Comparison of ENCODE assay signal across 9 cellular contexts in genomic region chr5:132489051-132489770, GRCh38. TPM values are rescaled to one million over a fixed set of nuclear protein-coding genes. Genes with fewer than 3 reads are reported as not detected.
DNase-seq lines count a peak whose midpoint lies in the region; FAIRE-seq and TF ChIP-seq lines count a peak whose summit lies in the region.
"Had no signal": no experiment of that assay in that cellular context is flagged by ENCODE, and none has a peak within 500 bp of the region (broad histone marks: within the 10 kb centered on the region; RNA-seq: fewer than 3 reads in every experiment).

No MANE protein-coding gene starts in this region.

- no peak for FAIRE-seq in H1 (lab: Jason Lieb, UNC)

- H3K4me2 ChIP-seq in H1 (ENCODE audit: insufficient read depth in 1 of 2, low read depth in 2 of 2, low read length in 2 of 2) (peak overlapping the region; percentile 87 to 91), trophoblast cell (ENCODE audit: low read length) (peak overlapping the region; percentile 70)

- no peak overlapping the region for H2BK15ac ChIP-seq in H1 (ENCODE audit: low read length)

- TF ChIP-seq EP300 in H1 (IDR thresholded peaks at IDR 0.05; ENCODE audit: borderline replicate concordance in 1 of 2, low read depth in 2 of 2, low read length in 2 of 2) = no peak

- H2BK20ac ChIP-seq in H1 (ENCODE audit: low read length) = no peak overlapping the region

- CTCF ChIA-PET in H1 (lab: Charles Lee; ENCODE audit: partially characterized antibody) = interaction anchor here (1.0 to 19.9 kb wide), 13 partner anchors 11 to 101 kb away, joined by 3 to 353 read pairs (median 4); no protein-coding TSS in a partner anchor

- H3K9me3 ChIP-seq in SJCRH30 (replicated peaks) (no peaks in the 10 kb centered on the region), H1 (ENCODE audit: insufficient read depth in 2 of 2, low read depth in 1 of 2, low read length in 1 of 2) (no peaks in the 10 kb centered on the region), trophoblast cell (ENCODE audit: insufficient read depth, low read depth, low read length) (peaks cover 1% of the 10 kb centered on the region)

- H3K27ac ChIP-seq in SJCRH30 (no peak overlapping the region), H1 (ENCODE audit: low read depth, low read length) (no peak overlapping the region), trophoblast cell (ENCODE audit: low read depth, low read length) (no peak overlapping the region)

- TF ChIP-seq RAD21 in H1 (IDR thresholded peaks at IDR 0.05 in 1 of 2, conservative IDR thresholded peaks at IDR 0.05 in 1 of 2; ENCODE audit: low read depth in 2 of 2, low read length in 2 of 2) = no peak

- H3K9ac ChIP-seq in H1 (replicated peaks in 1 of 4; ENCODE audit: extremely low read depth in 1 of 4, low read depth in 3 of 4, low read length in 3 of 4) (no peak overlapping the region), trophoblast cell (ENCODE audit: low read length) (no peak overlapping the region)

- no peaks in the 10 kb centered on the region; the same call in 1 of the 2 replicates for H3K79me1 ChIP-seq in H1 (ENCODE audit: low read depth, low read length)
- peaks cover 12% of the 10 kb centered on the region for H3K79me1 ChIP-seq in trophoblast cell (ENCODE audit: low read length)

- H3K27me3 ChIP-seq in SJCRH30 = no peaks in the 10 kb centered on the region
- H3K27me3 ChIP-seq in H1 (replicated peaks in 1 of 4; ENCODE audit: control insufficient read depth in 3 of 4, extremely low read depth in 1 of 4, insufficient read depth in 3 of 4, low read length in 3 of 4) = peaks cover 0 to 7% (median 4%) of the 10 kb centered on the region in 4 experiments; a peak in 3 of 7 replicates
- no peaks in the 10 kb centered on the region for H3K27me3 ChIP-seq in trophoblast cell (ENCODE audit: insufficient read depth, low read length)

- peak overlapping the region; percentile 98 for H3K4me3 ChIP-seq in GM12875 (ENCODE audit: low read depth, low read length)
- H3K4me3 ChIP-seq in SJCRH30 = peak overlapping the region; percentile 91
- peak overlapping the region; percentile 60 to 71 (median 67); a peak in 6 of 8 replicates for H3K4me3 ChIP-seq in H1 (ENCODE audit: extremely low read depth in 1 of 4, insufficient read depth in 2 of 4, low read depth in 3 of 4, low read length in 4 of 4)
- H3K4me3 ChIP-seq in trophoblast cell (ENCODE audit: low read depth, low read length) = no peak overlapping the region

- TF ChIP-seq CTCF in GM12875 (IDR thresholded peaks at IDR 0.05; ENCODE audit: borderline replicate concordance, insufficient read depth, low read depth, low read length) (no peak), H1 (IDR thresholded peaks at IDR 0.05; ENCODE audit: control extremely low read depth in 1 of 3, insufficient read depth in 1 of 3, low read depth in 1 of 3, low read length in 3 of 3) (no peak), GM20000 (IDR thresholded peaks at IDR 0.05; ENCODE audit: extremely low read depth, missing control alignments) (no peak)

- H3K14ac ChIP-seq in H1 (ENCODE audit: insufficient read length) (no peak overlapping the region), trophoblast cell (ENCODE audit: low read length) (no peak overlapping the region)

- no peak for TF ChIP-seq POLR2A in H1 (IDR thresholded peaks at IDR 0.05; ENCODE audit: control extremely low read depth in 1 of 2, low read depth in 2 of 2, low read length in 2 of 2)

- no peak for DNase-seq in SJCRH30
- DNase-seq in H1 (ENCODE audit: low read depth in 1 of 2, low spot score in 2 of 2) = no peak
- DNase-seq in trophoblast cell = peak in 1 of 2 donors; percentile 14
- DNase-seq in dermis blood vessel endothelial cell = no peak
- DNase-seq in NCI-H2171 (lab: John Stamatoyannopoulos, UW) = no peak
- no peak for DNase-seq in HT-29 (ENCODE audit: low spot score)
- no peak for DNase-seq in GM20000 (ENCODE audit: low spot score)

- no peak overlapping the region for H4K12ac ChIP-seq in trophoblast cell (ENCODE audit: low read depth, low read length)

- H4K20me1 ChIP-seq in H1 (replicated peaks in 1 of 2; ENCODE audit: control insufficient read depth in 1 of 2, insufficient read depth in 2 of 2, low read length in 2 of 2) = peaks cover 0 to 13% of the 10 kb centered on the region in 2 experiments

- H3K4me1 ChIP-seq in SJCRH30 = peaks cover 15% of the 10 kb centered on the region
- H3K4me1 ChIP-seq in H1 (replicated peaks in 1 of 4; ENCODE audit: control insufficient read depth in 3 of 4, insufficient read depth in 4 of 4, low read length in 3 of 4) = peaks cover 5 to 13% (median 10%) of the 10 kb centered on the region in 4 experiments
- peaks cover 11 to 18% of the 10 kb centered on the region in 2 experiments for H3K4me1 ChIP-seq in trophoblast cell (ENCODE audit: control insufficient read depth in 1 of 2, insufficient read depth in 2 of 2, low read length in 2 of 2)

- H3K23ac ChIP-seq in H1 (ENCODE audit: insufficient read length) = no peak overlapping the region
- H3K23ac ChIP-seq in trophoblast cell (ENCODE audit: low read length) = no peak overlapping the region

- H3K36me3 ChIP-seq in SJCRH30 (peaks cover 38% of the 10 kb centered on the region), H1 (ENCODE audit: control insufficient read depth in 2 of 4, insufficient read depth in 4 of 4, low read length in 3 of 4) (peaks cover 0 to 16% (median 8%) of the 10 kb centered on the region in 4 experiments; a peak in 6 of 8 replicates), trophoblast cell (ENCODE audit: control insufficient read depth in 1 of 2, insufficient read depth in 2 of 2, low read length in 2 of 2) (peaks cover 14 to 17% of the 10 kb centered on the region in 2 experiments)

- H3K18ac ChIP-seq in H1 (ENCODE audit: extremely low read depth, low read length) (no peak overlapping the region), trophoblast cell (ENCODE audit: low read length) (no peak overlapping the region)

- H3K79me2 ChIP-seq in H1 (ENCODE audit: control insufficient read depth in 1 of 2, insufficient read depth in 2 of 2, low read length in 2 of 2) (no peaks in the 10 kb centered on the region), trophoblast cell (ENCODE audit: control insufficient read depth, insufficient read depth, low read length, poor library complexity) (peaks cover 1% of the 10 kb centered on the region)

- H2BK120ac ChIP-seq in H1 (replicated peaks; ENCODE audit: low read depth, low read length) (no peak overlapping the region), trophoblast cell (ENCODE audit: insufficient read depth, low read length, poor library complexity) (no peak overlapping the region)

- no peak overlapping the region for H4K8ac ChIP-seq in H1 (ENCODE audit: extremely low read depth, insufficient read depth, low read length)
- no peak overlapping the region for H4K8ac ChIP-seq in trophoblast cell (ENCODE audit: low read depth, low read length)

- H3K56ac ChIP-seq in H1 (replicated peaks; ENCODE audit: insufficient read length, low read depth, low read length) = no peak overlapping the region

- POLR2A ChIA-PET in H1 (lab: Charles Lee; ENCODE audit: partially characterized antibody) = interaction anchor here (0.7 to 5.4 kb wide), 16 partner anchors 9 to 195 kb away, joined by 3 to 49 read pairs (median 7); partner anchors contain the start of gene SLC22A4

- no peak overlapping the region for H4K91ac ChIP-seq in H1 (replicated peaks; ENCODE audit: insufficient read length, low read length)
- no peak overlapping the region for H4K91ac ChIP-seq in trophoblast cell (ENCODE audit: low read depth, low read length)

- 81% methylated on average over 9 of the region's 10 CpGs; no CpG with 5 or more reads in 1 of the 2 experiments for WGBS in H1 (ENCODE audit: extremely low coverage in 1 of 2, insufficient coverage in 1 of 2, insufficient read length in 1 of 2, insufficient replicate concordance in 2 of 2, low coverage in 1 of 2, low lambda C conversion rate in 2 of 2, missing lambda C conversion rate in 1 of 2), 2 experiments
- no CpG with 5 or more reads among the region's 10 CpGs for whole genome bisulfite sequencing in trophoblast cell (ENCODE audit: extremely low coverage, insufficient coverage, insufficient read length)

- H3K4ac ChIP-seq in H1 (replicated peaks; ENCODE audit: insufficient read length, low read depth, low read length) (no peak overlapping the region), trophoblast cell (ENCODE audit: low read depth, low read length) (no peak overlapping the region)

- no peak overlapping the region for H4K5ac ChIP-seq in H1 (ENCODE audit: insufficient read length, low read depth, low read length)

- H2AK5ac ChIP-seq in H1 (ENCODE audit: low read depth, low read length) = no peak overlapping the region
- no peak overlapping the region for H2AK5ac ChIP-seq in trophoblast cell (ENCODE audit: low read length)

- H3K23me2 ChIP-seq in H1 (ENCODE audit: low read depth, low read length) = peaks cover 16% of the 10 kb centered on the region; the same call in 1 of the 2 replicates

- H2AFZ ChIP-seq in H1 (ENCODE audit: low read length) (no peak overlapping the region), trophoblast cell (ENCODE audit: insufficient read depth, low read length, poor library complexity) (no peak overlapping the region)

- H2BK5ac ChIP-seq in H1 (ENCODE audit: low read depth, low read length) (no peak overlapping the region), trophoblast cell (ENCODE audit: low read depth, low read length, poor library complexity) (no peak overlapping the region)

- no peak overlapping the region for H2BK12ac ChIP-seq in H1 (ENCODE audit: low read depth, low read length)
- no peak overlapping the region for H2BK12ac ChIP-seq in trophoblast cell (ENCODE audit: low read length)

RNA-seq across cellular contexts. Expression of gene IRF1, which starts 1.4 kb away (rescaled TPM):
- total RNA-seq in SJCRH30 (2014; rRNA removed; shearing (Covaris generic)) = 13.9 and 14.1 TPM in 2 replicates
- total RNA-seq in H1 (2021; fragmentation: NEBNext Ultra II Directional; extraction: Animal tissue kit (Norgen Biotek cat#: 25700)) = 8.5 TPM in 2 replicates
- 2.9 and 4.0 TPM in 2 replicates for polyA plus RNA-seq in H1 (2011; rRNA removed)
- polyA plus RNA-seq in H1 (2011; cell fraction: cytosol; rRNA removed) = 3.7 TPM
- 9.7 TPM for polyA plus RNA-seq in H1 (2011; cell fraction: nucleus; rRNA removed)
- polyA plus RNA-seq in H1 (2012, experiment 1 of 2) = 6.1 to 7.7 TPM (median 7.3 TPM) in 4 replicates
- 6.4 TPM for polyA plus RNA-seq in H1 (2012, experiment 2 of 2)
- 3.9 TPM for polyA plus RNA-seq in H1 (2013, experiment 1 of 2)
- polyA plus RNA-seq in H1 (2013, experiment 2 of 2) = 2.8 TPM
- 11.9 and 15.3 TPM in 2 replicates for polyA minus RNA-seq in H1 (2011; rRNA and poly(A)+ RNA removed)
- 5.3 TPM for polyA minus RNA-seq in H1 (2011; cell fraction: cytosol; rRNA and poly(A)+ RNA removed)
- 25.1 TPM for polyA minus RNA-seq in H1 (2011; cell fraction: nucleus; rRNA and poly(A)+ RNA removed)
- 2.7 and 3.3 TPM in 2 replicates for polyA plus RNA-seq in trophoblast cell (2013)
- total RNA-seq in dermis blood vessel endothelial cell = 26.4 TPM in 2 replicates
- total RNA-seq in HT-29 (2014; rRNA removed; shearing (Covaris generic)) = 52.0 and 58.7 TPM in 2 replicates

RNA-seq across cellular contexts. Expression of gene IL5, which starts 54.1 kb away (rescaled TPM):
- not detected in 2 replicates for total RNA-seq in SJCRH30 (2014; rRNA removed; shearing (Covaris generic))
- total RNA-seq in H1 (2021; fragmentation: NEBNext Ultra II Directional; extraction: Animal tissue kit (Norgen Biotek cat#: 25700)) = not detected in 2 replicates
- not detected in 2 replicates for polyA plus RNA-seq in H1 (2011; rRNA removed)
- polyA plus RNA-seq in H1 (2011; cell fraction: cytosol; rRNA removed) = not detected
- polyA plus RNA-seq in H1 (2011; cell fraction: nucleus; rRNA removed) = not detected
- polyA plus RNA-seq in H1 (2012, experiment 1 of 2) = not detected in 4 replicates
- not detected for polyA plus RNA-seq in H1 (2012, experiment 2 of 2)
- not detected for polyA plus RNA-seq in H1 (2013, experiment 1 of 2)
- not detected for polyA plus RNA-seq in H1 (2013, experiment 2 of 2)
- polyA minus RNA-seq in H1 (2011; rRNA and poly(A)+ RNA removed) = not detected in 2 replicates
- polyA minus RNA-seq in H1 (2011; cell fraction: cytosol; rRNA and poly(A)+ RNA removed) = not detected
- not detected for polyA minus RNA-seq in H1 (2011; cell fraction: nucleus; rRNA and poly(A)+ RNA removed)
- not detected in 2 replicates for polyA plus RNA-seq in trophoblast cell (2013)
- total RNA-seq in dermis blood vessel endothelial cell = not detected in 2 replicates
- not detected in 2 replicates for total RNA-seq in HT-29 (2014; rRNA removed; shearing (Covaris generic))
- total RNA-seq: LHCN-M2 had no signal
